ENCODE assay signal across 1 cellular context in genomic region chr19:17390665-17391370, GRCh38.
TF ChIP-seq lines count a peak whose summit lies in the region.

No MANE protein-coding gene starts in this region.

TF ChIP-seq in K562, 482 proteins besides CTCF, POLR2A, EP300 and RAD21 (continued from another document and continues in another):
- TF ChIP-seq MTA2 (IDR thresholded peaks at IDR 0.05; ENCODE audit: low read depth) (no peak), GTF3C2 (IDR thresholded peaks at IDR 0.05; ENCODE audit: borderline replicate concordance, extremely low read depth, insufficient read length) (no peak), ZNF668 (CRISPR knock-in tag; IDR thresholded peaks at IDR 0.05) (no peak), FOXK1 (CRISPR knock-in tag; IDR thresholded peaks at IDR 0.05; ENCODE audit: borderline replicate concordance) (no peak), ARID2 (IDR thresholded peaks at IDR 0.05) (no peak), SIRT6 (IDR thresholded peaks at IDR 0.05; ENCODE audit: low read depth, low read length) (no peak), CBX1 (IDR thresholded peaks at IDR 0.05; ENCODE audit: low read depth) (peak; percentile 46; the same call in 1 of the 2 replicates), ZBTB40 (IDR thresholded peaks at IDR 0.05) (0 out of 2 replicates have a peak, but pooled peaks have one; percentile 24), ZBTB40 (CRISPR knock-in tag; IDR thresholded peaks at IDR 0.05) (no peak), ZFP91 (CRISPR knock-in tag; IDR thresholded peaks at IDR 0.05) (no peak), MEF2D (tag; conservative IDR thresholded peaks at IDR 0.05; ENCODE audit: low read depth) (no peak), TFAP4 (CRISPR knock-in tag; IDR thresholded peaks at IDR 0.05; ENCODE audit: borderline replicate concordance) (peak; percentile 57), ZNF354B (CRISPR knock-in tag; IDR thresholded peaks at IDR 0.05) (no peak), HINFP (tag; conservative IDR thresholded peaks at IDR 0.05; ENCODE audit: low read depth) (no peak), LEF1 (IDR thresholded peaks at IDR 0.05) (no peak), LARP7 (IDR thresholded peaks at IDR 0.05) (no peak), GATA2 (CRISPR knock-in tag; IDR thresholded peaks at IDR 0.05) (no peak), NR0B1 (IDR thresholded peaks at IDR 0.05; ENCODE audit: partially characterized antibody) (no peak), ZNF644 (tag; IDR thresholded peaks at IDR 0.05; ENCODE audit: low read depth) (no peak), GATAD2A (IDR thresholded peaks at IDR 0.05) (no peak), KHSRP (IDR thresholded peaks at IDR 0.05) (no peak), ERF (CRISPR knock-in tag; IDR thresholded peaks at IDR 0.05) (0 out of 2 replicates have a peak, but pooled peaks have one; percentile 50), ZNF507 (tag; conservative IDR thresholded peaks at IDR 0.05) (no peak), CREB1 (IDR thresholded peaks at IDR 0.05) (peak; percentile 62; the same call in 1 of the 2 replicates), CREB1 (CRISPR knock-in tag; IDR thresholded peaks at IDR 0.05) (peak; percentile 74), ATF7 (IDR thresholded peaks at IDR 0.05) (peak; percentile 61; the same call in 1 of the 2 replicates), ZNF740 (CRISPR knock-in tag; IDR thresholded peaks at IDR 0.05) (peak; percentile 94), ZNF740 (tag; IDR thresholded peaks at IDR 0.05) (peak in 1 of 2 experiments; percentile 74; a peak in 2 of 4 replicates), SIN3B (IDR thresholded peaks at IDR 0.05; ENCODE audit: low read depth) (peak; percentile 31; the same call in 1 of the 2 replicates), ZNF398 (CRISPR knock-in tag; IDR thresholded peaks at IDR 0.05) (no peak), ZNF347 (CRISPR knock-in tag; IDR thresholded peaks at IDR 0.05; ENCODE audit: low read depth) (no peak), TCF7L2 (IDR thresholded peaks at IDR 0.05; ENCODE audit: low read depth, low read length) (no peak), ZNF77 (CRISPR knock-in tag; IDR thresholded peaks at IDR 0.05) (no peak), RNF219 (CRISPR knock-in tag; IDR thresholded peaks at IDR 0.05) (no peak), ATF4 (CRISPR knock-in tag; IDR thresholded peaks at IDR 0.05) (no peak), NEUROD1 (IDR thresholded peaks at IDR 0.05; ENCODE audit: borderline replicate concordance, low read depth, low read length, partially characterized antibody) (no peak), TARDBP (IDR thresholded peaks at IDR 0.05) (no peak)
